ENCODE assay signal across 1 cellular context in genomic region chr4:174282836-174283506, GRCh38.
TF ChIP-seq lines count a peak whose summit lies in the region.

No MANE protein-coding gene starts in this region.

TF ChIP-seq in K562, 482 proteins besides CTCF, POLR2A, EP300 and RAD21 (continued from another document and continues in another):
- TF ChIP-seq ZNF197 (CRISPR knock-in tag; IDR thresholded peaks at IDR 0.05; ENCODE audit: low read depth) (no peak), PCBP1 (IDR thresholded peaks at IDR 0.05; ENCODE audit: low read depth, low read length, poor library complexity, severe bottlenecking) (no peak), ZBTB8A (IDR thresholded peaks at IDR 0.05; ENCODE audit: partially characterized antibody) (no peak), DPF2 (IDR thresholded peaks at IDR 0.05) (0 out of 2 replicates have a peak, but pooled peaks have one; percentile 46), MAFG (tag; conservative IDR thresholded peaks at IDR 0.05) (no peak), RFX5 (IDR thresholded peaks at IDR 0.05; ENCODE audit: low read depth, low read length) (no peak), CEBPZ (IDR thresholded peaks at IDR 0.05; ENCODE audit: borderline replicate concordance, low read depth, low read length) (peak; percentile 73; the same call in 1 of the 2 replicates), CUX1 (CRISPR knock-in tag; IDR thresholded peaks at IDR 0.05) (no peak), CC2D1A (IDR thresholded peaks at IDR 0.05) (0 out of 2 replicates have a peak, but pooled peaks have one; percentile 13), KLF10 (CRISPR knock-in tag; IDR thresholded peaks at IDR 0.05) (no peak), MYC (IDR thresholded peaks at IDR 0.05; ENCODE audit: low read depth, low read length) (no peak), MYC (CRISPR knock-in tag; IDR thresholded peaks at IDR 0.05; ENCODE audit: borderline replicate concordance, low read depth) (no peak), SREBF2 (CRISPR knock-in tag; IDR thresholded peaks at IDR 0.05) (no peak), RFX1 (IDR thresholded peaks at IDR 0.05) (peak; percentile 36; the same call in 1 of the 2 replicates), MBD2 (IDR thresholded peaks at IDR 0.05; ENCODE audit: borderline replicate concordance, low read depth) (peak; percentile 94), PHB (CRISPR knock-in tag; IDR thresholded peaks at IDR 0.05) (no peak), HINFP (tag; conservative IDR thresholded peaks at IDR 0.05; ENCODE audit: low read depth) (no peak), SNAPC5 (CRISPR knock-in tag; IDR thresholded peaks at IDR 0.05) (no peak), NFXL1 (CRISPR knock-in tag; IDR thresholded peaks at IDR 0.05) (no peak), IRF9 (tag; IDR thresholded peaks at IDR 0.05) (no peak), ETS1 (conservative IDR thresholded peaks at IDR 0.05; ENCODE audit: control insufficient read depth, low read depth, low read length) (no peak), ZBTB49 (CRISPR knock-in tag; IDR thresholded peaks at IDR 0.05; ENCODE audit: borderline replicate concordance) (no peak), AFF1 (IDR thresholded peaks at IDR 0.05; ENCODE audit: low read depth in 1 of 2, partially characterized antibody in 2 of 2) (peak in 1 of 2 experiments; percentile 18), MYBL2 (IDR thresholded peaks at IDR 0.05; ENCODE audit: low read depth) (no peak), MYBL2 (CRISPR knock-in tag; IDR thresholded peaks at IDR 0.05; ENCODE audit: borderline replicate concordance) (no peak), YY1 (IDR thresholded peaks at IDR 0.05; ENCODE audit: borderline replicate concordance in 1 of 3, control insufficient read depth in 1 of 3, extremely low read depth in 1 of 3, insufficient read depth in 3 of 3, insufficient read length in 1 of 3, insufficient replicate concordance in 2 of 3, low read depth in 1 of 3, low read length in 2 of 3) (peak in 1 of 3 experiments; percentile 47), RBM34 (IDR thresholded peaks at IDR 0.05; ENCODE audit: borderline replicate concordance, insufficient read depth, low read length) (no peak), ZNF518B (CRISPR knock-in tag; IDR thresholded peaks at IDR 0.05) (no peak)
